Comparison of ENCODE assay signal across 9 cellular contexts in genomic region chr1:110488867-110489266, GRCh38. TPM values are rescaled to one million over a fixed set of nuclear protein-coding genes. Genes with fewer than 3 reads are reported as not detected.
"Had no signal": no experiment of that assay in that cellular context is flagged by ENCODE, and none has a peak within 500 bp of the region (broad histone marks: within the 10 kb centered on the region; RNA-seq: fewer than 3 reads in every experiment).

No MANE protein-coding gene starts in this region.

- FAIRE-seq: HTR-8/SVneo had no signal

- H3K9ac ChIP-seq: KMS-11 had no signal

- H3K27ac ChIP-seq: HL-60, KMS-11 had no signal

- H3K4me2 ChIP-seq: KMS-11 had no signal

- DNase-seq: IMR-90, KBM-7, KG1 had no signal

RNA-seq across cellular contexts. Expression of gene KCNA10, which starts 30.1 kb away (rescaled TPM):
- total RNA-seq: HT-29, HT1080, IMR-90 had no signal
- polyA plus RNA-seq: IgD-negative memory B cell, IMR-90 had no signal

RNA-seq across cellular contexts. Expression of gene PROK1, which starts 37.9 kb away (rescaled TPM):
- total RNA-seq: HT-29, HT1080, IMR-90 had no signal
- polyA plus RNA-seq: IgD-negative memory B cell, IMR-90 had no signal
